8 cellular contexts compared by ENCODE assay signal in the genomic region with DNA sequence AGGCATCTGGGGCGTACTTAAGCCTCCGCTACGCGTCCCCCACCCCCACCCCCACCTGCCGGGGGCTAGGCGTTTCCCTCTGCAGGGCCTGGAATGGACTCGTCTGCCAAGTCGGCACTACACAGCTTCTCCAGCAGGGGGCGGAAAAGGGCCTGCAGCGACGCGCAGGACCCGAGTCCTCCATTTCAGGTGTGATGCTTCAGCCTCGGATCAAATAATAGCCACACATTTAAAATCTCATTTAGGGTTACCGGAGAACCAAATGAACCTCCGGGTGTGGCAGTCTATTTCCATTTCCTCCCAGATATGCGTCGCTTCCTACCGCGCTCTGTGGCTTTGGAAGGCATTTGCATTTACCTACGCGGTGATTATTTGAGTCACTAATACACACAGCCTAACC. TPM values are rescaled to one million over a fixed set of nuclear protein-coding genes. Genes with fewer than 3 reads are reported as not detected.
DNase-seq lines count a peak whose midpoint lies in the region; ATAC-seq and TF ChIP-seq lines count a peak whose summit lies in the region.

No MANE protein-coding gene starts in this region.

- peak overlapping the region; percentile 34 for H3K4me2 ChIP-seq in Loucy (ENCODE audit: low read depth, low read length, poor library complexity, severe bottlenecking)

- H3K9ac ChIP-seq in Loucy (ENCODE audit: low read depth, low read length, poor library complexity, severe bottlenecking) = no peak overlapping the region

- H3F3A ChIP-seq in Loucy (ENCODE audit: low read depth) = no peaks in the 10 kb centered on the region

- POLR2A ChIA-PET in GM10248 (lab: Yijun Ruan, JAX) = no interaction called here

- peaks cover 6 to 13% of the 10 kb centered on the region in 2 donors for H3K4me1 Mint-ChIP-seq in natural killer cell

- ATAC-seq in GM21737 (IDR thresholded peaks at IDR 0.05; ENCODE audit: unreplicated experiment) (peak; percentile 55), natural killer cell (peak; percentile 47 to 73 (median 68))

- CTCF ChIA-PET in GM10248 (lab: Yijun Ruan, JAX) = interaction anchor here (0.6 to 4.5 kb wide), 12 partner anchors 9 to 345 kb away, joined by 3 to 32 read pairs (median 3); no protein-coding TSS in a partner anchor

- H3K79me2 ChIP-seq in Loucy (ENCODE audit: insufficient read depth, low read length) = no peaks in the 10 kb centered on the region

- H3K9me3 ChIP-seq in Loucy (ENCODE audit: insufficient read depth, low read depth, low read length) (no peaks in the 10 kb centered on the region), tibial artery (no peaks in the 10 kb centered on the region)
- H3K9me3 ChIP-seq in effector memory CD4-positive, alpha-beta T cell (ENCODE audit: control insufficient read depth, low read length) = no peaks in the 10 kb centered on the region

- TF ChIP-seq CTCF in GM10248 (IDR thresholded peaks at IDR 0.05; ENCODE audit: control extremely low read depth, extremely low read depth, low read depth, missing control alignments) (peak; percentile 64), Loucy (conservative IDR thresholded peaks at IDR 0.05; ENCODE audit: low read length) (peak; percentile 66), natural killer cell (IDR thresholded peaks at IDR 0.05) (peak; percentile 41), tibial artery (IDR thresholded peaks at IDR 0.05) (peak; percentile 52 to 67)

- H2AFZ ChIP-seq in Loucy (ENCODE audit: low read length) = peak overlapping the region; percentile 38; the same call in 1 of the 2 replicates

- no peaks in the 10 kb centered on the region for H3K9me3 Mint-ChIP-seq in natural killer cell

- H3K27me3 ChIP-seq in Loucy (ENCODE audit: insufficient read depth, low read length, poor library complexity, severe bottlenecking) (no peaks in the 10 kb centered on the region), tibial artery (no peaks in the 10 kb centered on the region)
- no peaks in the 10 kb centered on the region for H3K27me3 ChIP-seq in effector memory CD4-positive, alpha-beta T cell (replicated peaks; ENCODE audit: control insufficient read depth, insufficient read depth, low read length, poor library complexity, severe bottlenecking)

- intact Hi-C loops in natural killer cell (cut with micrococcal nuclease) (no loop called here), tibial artery (cut with DNase I; ENCODE audit: low total_unique reads) (no loop called here)

- DNase-seq in GM10248 (ENCODE audit: extremely low spot score) (peak; percentile 66), natural killer cell (peak; percentile 16), tibial artery (peak in 1 of 2 donors; percentile 65), cerebellar nuclear complex (lab: John Stamatoyannopoulos, UW) (no peak)
- peak; percentile 64 to 73 for DNase-seq in activated CD4-positive, alpha-beta T cell treated with anti-CD3 and anti-CD28 coated beads, Interleukin-2, amount 50 U/mL, for 48 hours
- peak; percentile 50 to 56 (median 51) for DNase-seq in effector memory CD4-positive, alpha-beta T cell

- peak overlapping the region; percentile 42 for H3K27ac ChIP-seq in effector memory CD4-positive, alpha-beta T cell (ENCODE audit: insufficient read depth, low read length, poor library complexity, severe bottlenecking)
- H3K27ac ChIP-seq in tibial artery = peak overlapping the region; percentile 42 to 93

- H3K36me3 ChIP-seq in Loucy (ENCODE audit: insufficient read depth, low read length) (no peaks in the 10 kb centered on the region), tibial artery (peaks cover 0 to 11% (median 0%) of the 10 kb centered on the region in 3 donors)
- H3K36me3 ChIP-seq in effector memory CD4-positive, alpha-beta T cell (ENCODE audit: control insufficient read depth, insufficient read depth, low read length) = no peaks in the 10 kb centered on the region

- H3K4me1 ChIP-seq in Loucy (ENCODE audit: insufficient read depth, low read length, poor library complexity, severe bottlenecking) (no peaks in the 10 kb centered on the region), tibial artery (peaks cover 0 to 21% (median 4%) of the 10 kb centered on the region in 4 donors)
- H3K4me1 ChIP-seq in effector memory CD4-positive, alpha-beta T cell (ENCODE audit: control insufficient read depth, insufficient read depth, low read length, poor library complexity, severe bottlenecking) = no peaks in the 10 kb centered on the region

- H3K27me3 Mint-ChIP-seq in natural killer cell (ENCODE audit: low read depth in 2 of 2) = peaks cover 14 to 25% of the 10 kb centered on the region in 2 donors

- no peak overlapping the region for H3K4me3 Mint-ChIP-seq in natural killer cell

- H3K9me2 ChIP-seq in Loucy (replicated peaks; ENCODE audit: low read depth, low read length) = no peaks in the 10 kb centered on the region

- H3K36me3 Mint-ChIP-seq in natural killer cell = no peaks in the 10 kb centered on the region

- no peak overlapping the region for H3K27ac Mint-ChIP-seq in natural killer cell

- H3K4me3 ChIP-seq in Loucy (ENCODE audit: low read length, poor library complexity, severe bottlenecking) (no peak overlapping the region), tibial artery (peak overlapping the region in 1 of 2 donors; percentile 16)
- H3K4me3 ChIP-seq in effector memory CD4-positive, alpha-beta T cell (ENCODE audit: insufficient read depth, low read depth, low read length, poor library complexity, severe bottlenecking) = no peak overlapping the region

- H4K20me1 ChIP-seq in Loucy (ENCODE audit: insufficient read depth, low read length, poor library complexity, severe bottlenecking) = no peaks in the 10 kb centered on the region

RNA-seq across cellular contexts. Expression of a gene that starts 2.9 kb away (rescaled TPM):
- not detected for total RNA-seq in natural killer cell

Comparison
In these comparisons a context has a peak if more than half of its experiments do, and no peak if none do; other contexts are left out.
1. DNase-seq: peak in GM10248 (single experiment), activated CD4-positive, alpha-beta T cell treated with anti-CD3 and anti-CD28 coated beads, Interleukin-2, amount 50 U/mL, for 48 hours (2 of 2), effector memory CD4-positive, alpha-beta T cell (3 of 3) and natural killer cell (single experiment); none in cerebellar nuclear complex (0 of 2).
2. Peak in every context shown above with its lines, with median percentiles within 50 percentile points of each other: CTCF ChIP-seq.